17 cellular contexts compared by ENCODE assay signal in the genomic region with DNA sequence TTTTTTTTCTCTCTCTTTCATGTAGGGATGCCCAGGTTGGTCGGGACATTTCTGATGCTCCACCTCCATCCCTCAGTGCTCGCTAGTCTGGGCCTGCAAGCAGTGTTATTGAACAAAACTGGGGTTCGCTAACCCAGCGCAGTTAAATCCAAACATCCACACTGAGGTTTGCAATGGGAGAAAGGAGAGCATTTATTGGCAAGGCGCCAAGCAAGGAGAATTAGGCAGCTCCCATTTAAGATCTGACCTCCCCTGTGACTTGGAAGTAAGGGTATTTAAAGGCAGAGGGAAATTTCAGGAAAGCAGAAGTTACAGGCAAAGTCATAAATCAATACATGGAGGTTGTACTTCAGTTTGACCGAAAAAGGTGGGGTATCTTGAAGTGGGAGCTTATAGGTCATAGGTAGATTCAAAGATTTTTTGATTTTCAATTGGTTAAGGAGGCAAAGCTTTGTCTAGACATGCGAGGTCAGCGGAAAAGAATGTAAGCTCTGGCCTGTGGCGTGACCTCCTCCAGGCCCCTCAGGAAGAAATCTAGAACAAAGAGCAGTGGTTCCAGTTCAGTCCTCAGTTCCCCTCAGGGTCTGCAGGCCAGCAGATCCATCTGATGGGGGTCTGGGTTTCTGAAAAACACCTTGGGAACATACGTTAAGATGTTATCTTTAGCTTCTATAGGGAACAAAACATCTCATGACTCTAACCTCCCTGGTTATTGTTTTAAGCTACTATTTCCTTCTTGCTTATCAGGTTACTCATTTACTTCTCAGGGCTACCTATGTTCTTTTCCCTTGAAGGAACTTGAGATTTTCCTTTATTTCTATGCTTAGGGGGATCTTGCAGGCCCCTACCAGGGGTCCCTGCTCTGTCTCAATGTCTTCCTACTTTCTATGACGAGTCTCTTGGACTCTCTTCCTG.
"Had no signal": no experiment of that assay in that cellular context is flagged by ENCODE, and none has a peak within 500 bp of the region (broad histone marks: within the 10 kb centered on the region; RNA-seq: fewer than 3 reads in every experiment).

No MANE protein-coding gene starts in this region.

- ATAC-seq: activated CD8-positive, alpha-beta memory T cell treated with anti-CD3 and anti-CD28 coated beads, Interleukin-2, amount 10 ng/mL, durations not matched to agents 7 days and 5 days; activated naive CD4-positive, alpha-beta T cell treated with anti-CD3 and anti-CD28 coated beads, Interleukin-2, amount 50 U/mL, for 72 hours; effector memory CD8-positive, alpha-beta T cell; left ventricle myocardium superior; psoas muscle; upper lobe of right lung had no signal

- DNase-seq: activated CD4-positive, alpha-beta T cell treated with anti-CD3 and anti-CD28 coated beads for 1 hour; activated CD4-positive, alpha-beta T cell treated with anti-CD3 and anti-CD28 coated beads, Interleukin-2, amount 50 U/mL, for 48 hours; activated CD8-positive, alpha-beta memory T cell treated with anti-CD3 and anti-CD28 coated beads, Interleukin-2, amount 10 ng/mL, durations not matched to agents 7 days and 5 days; activated effector memory CD4-positive, alpha-beta T cell treated with Interleukin-2 at 50 U/mL for 16 hours; activated T-cell treated with anti-CD3 and anti-CD28 coated beads, Interleukin-2, amount 50 U/mL, for 24 hours; amniotic stem cell; brain microvascular endothelial cell; effector memory CD8-positive, alpha-beta T cell; erythroblast; left ventricle myocardium superior; psoas muscle; sigmoid colon; stimulated activated CD4-positive, alpha-beta T cell treated with anti-CD3 and anti-CD28 coated beads, Interleukin-2, amount 100 ng/mL, for 48 hours; stimulated activated naive CD4-positive, alpha-beta T cell treated with Interleukin-2 at 50 U/mL for 16 hours; T-helper 9 cell; upper lobe of right lung had no signal

- H3K36me3 ChIP-seq: brain microvascular endothelial cell, sigmoid colon, upper lobe of right lung had no signal

- H3K4me3 ChIP-seq: psoas muscle, sigmoid colon, upper lobe of right lung had no signal

- H3K27ac ChIP-seq: brain microvascular endothelial cell, psoas muscle, sigmoid colon, upper lobe of right lung had no signal

- H3K9me3 ChIP-seq: psoas muscle, sigmoid colon, upper lobe of right lung had no signal

- H3K4me1 ChIP-seq: psoas muscle, sigmoid colon, upper lobe of right lung had no signal

- H3K27me3 ChIP-seq: brain microvascular endothelial cell, sigmoid colon, upper lobe of right lung had no signal
